Comparison of ENCODE assay signal across 8 cellular contexts in genomic region chr7:138460649-138461607, GRCh38. TPM values are rescaled to one million over a fixed set of nuclear protein-coding genes. Genes with fewer than 3 reads are reported as not detected.
DNase-seq lines count a peak whose midpoint lies in the region; ATAC-seq, FAIRE-seq and TF ChIP-seq lines count a peak whose summit lies in the region.

No MANE protein-coding gene starts in this region.

- H3K9ac ChIP-seq in HUES48 (ENCODE audit: low read depth, low read length), result peak overlapping the region; percentile 91

- H3K27me3 ChIP-seq in HUES48 (ENCODE audit: control insufficient read depth, insufficient read depth, low read length), result no peaks in the 10 kb centered on the region
- no peaks in the 10 kb centered on the region for H3K27me3 ChIP-seq in testis

- no peak for TF ChIP-seq CTCF in testis (IDR thresholded peaks at IDR 0.05)

- H3K36me3 ChIP-seq in HUES48 (ENCODE audit: control insufficient read depth, insufficient read depth, low read length), result peaks cover 31% of the 10 kb centered on the region
- H3K36me3 ChIP-seq in testis (ENCODE audit: low read depth, missing control alignments), result no peaks in the 10 kb centered on the region

- H3K9me3 ChIP-seq in HUES48 (ENCODE audit: control insufficient read depth, insufficient read depth, low read length) (no peaks in the 10 kb centered on the region), testis (no peaks in the 10 kb centered on the region)

- H3K4me3 ChIP-seq in HUES48 (ENCODE audit: low read depth, low read length) (peak overlapping the region; percentile 100), testis (peak overlapping the region; percentile 72 to 88)

- H3K4me1 ChIP-seq in HUES48 (ENCODE audit: control insufficient read depth, insufficient read depth, low read length), result peaks cover 20% of the 10 kb centered on the region
- H3K4me1 ChIP-seq in testis, result peaks cover 3% of the 10 kb centered on the region

- intact Hi-C loops in testis (cut with DNase I; ENCODE audit: low total_unique reads), result no loop called here

- DNase-seq in DMS53 (lab: John Stamatoyannopoulos, UW) (peak; percentile 89), RKO (ENCODE audit: low spot score) (peak; percentile 73), frontal cortex (ENCODE audit: low spot score in 2 of 2) (peak; percentile 35 to 66), occipital lobe (lab: John Stamatoyannopoulos, UW) (peak; percentile 45), testis (peak; percentile 61)
- DNase-seq in activated gamma-delta T cell treated with anti-CD3 and anti-CD28 coated beads, Interleukin-2, amount 50 U/mL, for 16 hours (ENCODE audit: low read depth), result peak; percentile 45

- FAIRE-seq in frontal cortex (lab: Jason Lieb, UNC), result no peak

- peak overlapping the region; percentile 92 for H3K27ac ChIP-seq in HUES48 (ENCODE audit: low read depth, low read length)
- peak overlapping the region; percentile 85 for H3K27ac ChIP-seq in testis

- TF ChIP-seq POLR2A in testis (IDR thresholded peaks at IDR 0.05), result no peak

- peak; percentile 30 for ATAC-seq in GM21447 (IDR thresholded peaks at IDR 0.05; ENCODE audit: unreplicated experiment)

- 0% methylated on average over 26 to 38 of the region's 84 CpGs for WGBS in testis, 2 donors

RNA-seq across cellular contexts. Expression of gene TRIM24, which starts 0.9 kb away (rescaled TPM):
- 35.9 TPM for total RNA-seq in frontal cortex
- total RNA-seq in occipital lobe, result 42.1 TPM
- 10 to 100 TPM; 55.9 to 63.2 TPM for total RNA-seq in testis
- polyA plus RNA-seq in testis (ENCODE audit: insufficient read depth, low read depth, low replicate concordance), result 38.7 TPM

Comparison
In these comparisons a context has a peak if more than half of its experiments do, and no peak if none do; other contexts are left out.
1. Peak in every context shown above with its lines: DNase-seq, ATAC-seq, H3K4me3 ChIP-seq and H3K27ac ChIP-seq.